Comparison of ENCODE assay signal across 9 cellular contexts in genomic region chr11:57751676-57752253, GRCh38. TPM values are rescaled to one million over a fixed set of nuclear protein-coding genes. Genes with fewer than 3 reads are reported as not detected.
DNase-seq lines count a peak whose midpoint lies in the region; ATAC-seq, FAIRE-seq and TF ChIP-seq lines count a peak whose summit lies in the region.
"Had no signal": no experiment of that assay in that cellular context is flagged by ENCODE, and none has a peak within 500 bp of the region (broad histone marks: within the 10 kb centered on the region; RNA-seq: fewer than 3 reads in every experiment).

A gene with protein sequence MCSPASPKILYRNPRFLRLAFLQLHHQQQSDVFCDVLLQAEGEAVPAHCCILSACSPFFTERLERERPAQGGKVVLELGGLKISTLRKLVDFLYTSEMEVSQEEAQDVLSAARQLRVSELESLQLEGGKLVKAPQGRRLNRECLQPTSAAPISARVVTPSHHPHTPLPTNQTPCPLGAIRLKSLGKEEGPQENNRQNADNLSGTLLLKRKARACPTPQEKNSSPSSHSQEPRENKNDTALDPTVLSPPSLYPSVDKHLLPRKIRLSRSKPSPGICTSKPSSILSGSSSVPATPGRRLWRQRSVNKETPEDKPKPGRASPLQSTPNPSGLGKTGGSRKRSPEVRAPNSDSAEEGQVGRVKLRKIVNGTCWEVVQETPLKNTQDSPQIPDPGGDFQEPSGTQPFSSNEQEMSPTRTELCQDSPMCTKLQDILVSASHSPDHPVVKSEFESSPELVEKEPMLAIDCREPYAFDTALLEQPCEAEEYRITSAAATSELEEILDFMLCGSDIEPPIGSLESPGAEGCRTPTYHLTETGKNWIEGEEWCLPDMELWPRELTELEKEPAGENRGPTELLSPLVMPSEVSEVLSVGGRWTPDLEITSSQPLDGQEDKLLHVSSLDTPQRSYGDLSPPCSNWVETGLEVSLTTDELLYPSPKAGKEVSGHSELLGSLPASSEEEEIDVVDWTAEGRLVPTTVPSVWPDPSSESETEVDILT (minus strand): TSS chr11:57751819. CDS start chr11:57751188, 631 bp downstream.

- no peak within 1 kb of the TSS for H3K18ac ChIP-seq in H1 (ENCODE audit: extremely low read depth, low read length)

- no peak within 1 kb of the TSS for H3K4ac ChIP-seq in H1 (replicated peaks; ENCODE audit: insufficient read length, low read depth, low read length)

- H2BK15ac ChIP-seq in H1 (ENCODE audit: low read length), result no peak within 1 kb of the TSS

- H3K27me3 ChIP-seq in OCI-LY3 (ENCODE audit: low read depth, low read length) (no peaks in the 10 kb centered on the region), H1 (replicated peaks in 1 of 4; ENCODE audit: control insufficient read depth in 3 of 4, extremely low read depth in 1 of 4, insufficient read depth in 3 of 4, low read length in 3 of 4) (no peaks in the 10 kb centered on the region)

- H3K79me2 ChIP-seq in OCI-LY3 (ENCODE audit: low read length) (no peaks in the 10 kb centered on the region), H1 (ENCODE audit: control insufficient read depth in 1 of 2, insufficient read depth in 2 of 2, low read length in 2 of 2) (no peaks in the 10 kb centered on the region)

- no peak within 1 kb of the TSS for H4K91ac ChIP-seq in H1 (replicated peaks; ENCODE audit: insufficient read length, low read length)

- H3K9me3 ChIP-seq in OCI-LY3 (ENCODE audit: insufficient read depth, low read length), result no peaks in the 10 kb centered on the region
- H3K9me3 ChIP-seq in H1 (ENCODE audit: insufficient read depth in 2 of 2, low read depth in 1 of 2, low read length in 1 of 2), result no peaks in the 10 kb centered on the region
- no peaks in the 10 kb centered on the region for H3K9me3 ChIP-seq in mucosa of descending colon

- H2BK12ac ChIP-seq in H1 (ENCODE audit: low read depth, low read length), result no peak within 1 kb of the TSS

- ATAC-seq in mucosa of descending colon (peak; percentile 96), GM21825 (IDR thresholded peaks at IDR 0.05; ENCODE audit: unreplicated experiment) (no peak)
- ATAC-seq in activated T-helper 17 cell treated with anti-CD3 and anti-CD28 coated beads, Interleukin-2, amount 50 U/mL, for 72 hours (replicated peaks), result no peak

- no peak within 1 kb of the TSS for H3K4me3 Mint-ChIP-seq in activated T-helper 17 cell treated with anti-CD3 and anti-CD28 coated beads, Interleukin-2, amount 50 U/mL, for 72 hours

- H3K27me3 Mint-ChIP-seq in activated T-helper 17 cell treated with anti-CD3 and anti-CD28 coated beads, Interleukin-2, amount 50 U/mL, for 72 hours, result no peaks in the 10 kb centered on the region

- H4K20me1 ChIP-seq in OCI-LY3 (ENCODE audit: insufficient read depth, low read length), result no peaks in the 10 kb centered on the region
- H4K20me1 ChIP-seq in H1 (replicated peaks in 1 of 2; ENCODE audit: control insufficient read depth in 1 of 2, insufficient read depth in 2 of 2, low read length in 2 of 2), result no peaks in the 10 kb centered on the region

- no peak within 1 kb of the TSS for H2BK120ac ChIP-seq in H1 (replicated peaks; ENCODE audit: low read depth, low read length)

- CTCF ChIA-PET in H1 (lab: Charles Lee; ENCODE audit: partially characterized antibody), result interaction anchor here (0.9 to 12.1 kb wide), 29 partner anchors 8 to 309 kb away, joined by 3 to 182 read pairs (median 4); partner anchors contain the start of genes CTNND1 and SELENOH

- H3K9me3 Mint-ChIP-seq in activated T-helper 17 cell treated with anti-CD3 and anti-CD28 coated beads, Interleukin-2, amount 50 U/mL, for 72 hours, result no peaks in the 10 kb centered on the region

- intact Hi-C loops in mucosa of descending colon (cut with DNase I, micrococcal nuclease), result no loop called here

- H2BK5ac ChIP-seq in H1 (ENCODE audit: low read depth, low read length), result no peak within 1 kb of the TSS

- TF ChIP-seq CTCF in GM20000 (IDR thresholded peaks at IDR 0.05; ENCODE audit: extremely low read depth, missing control alignments) (no peak), OCI-LY3 (IDR thresholded peaks at IDR 0.05; ENCODE audit: low read depth, low read length) (peak; percentile 61), H1 (IDR thresholded peaks at IDR 0.05; ENCODE audit: control extremely low read depth in 1 of 3, insufficient read depth in 1 of 3, low read depth in 1 of 3, low read length in 3 of 3) (peak in 2 of 3 experiments; percentile 58 to 61; a peak in 3 of 4 replicates), mucosa of descending colon (IDR thresholded peaks at IDR 0.05) (peak; percentile 25)

- no peak within 1 kb of the TSS for H3K14ac ChIP-seq in H1 (ENCODE audit: insufficient read length)

- POLR2A ChIA-PET in H1 (lab: Charles Lee; ENCODE audit: partially characterized antibody), result interaction anchor here (0.7 to 2.7 kb wide), 10 partner anchors 10 to 762 kb away, joined by 3 to 22 read pairs (median 4); partner anchors contain the start of genes CTNND1 and SELENOH

- H3K4me1 ChIP-seq in OCI-LY3 (ENCODE audit: low read length), result no peaks in the 10 kb centered on the region
- H3K4me1 ChIP-seq in H1 (replicated peaks in 1 of 4; ENCODE audit: control insufficient read depth in 3 of 4, insufficient read depth in 4 of 4, low read length in 3 of 4), result no peaks in the 10 kb centered on the region; a peak in 1 of 7 replicates
- peaks cover 6% of the 10 kb centered on the region for H3K4me1 ChIP-seq in mucosa of descending colon (ENCODE audit: low read depth)

- no peaks in the 10 kb centered on the region for H3K79me1 ChIP-seq in H1 (ENCODE audit: low read depth, low read length)

- no peak within 1 kb of the TSS for H4K5ac ChIP-seq in H1 (ENCODE audit: insufficient read length, low read depth, low read length)

- no peaks in the 10 kb centered on the region for H3K23me2 ChIP-seq in H1 (ENCODE audit: low read depth, low read length)

- no peak for TF ChIP-seq EP300 in H1 (IDR thresholded peaks at IDR 0.05; ENCODE audit: borderline replicate concordance in 1 of 2, low read depth in 2 of 2, low read length in 2 of 2)

- H3K36me3 ChIP-seq in OCI-LY3 (replicated peaks; ENCODE audit: low read depth, low read length), result peaks cover 4% of the 10 kb centered on the region
- H3K36me3 ChIP-seq in H1 (ENCODE audit: control insufficient read depth in 2 of 4, insufficient read depth in 4 of 4, low read length in 3 of 4), result no peaks in the 10 kb centered on the region
- H3K36me3 ChIP-seq in mucosa of descending colon (ENCODE audit: low read depth), result no peaks in the 10 kb centered on the region

- no peak within 1 kb of the TSS for H3K56ac ChIP-seq in H1 (replicated peaks; ENCODE audit: insufficient read length, low read depth, low read length)

- peaks cover 8% of the 10 kb centered on the region for H3K4me1 Mint-ChIP-seq in activated T-helper 17 cell treated with anti-CD3 and anti-CD28 coated beads, Interleukin-2, amount 50 U/mL, for 72 hours

- H3K9ac ChIP-seq in OCI-LY3 (ENCODE audit: low read length) (no peak within 1 kb of the TSS), H1 (replicated peaks in 1 of 4; ENCODE audit: extremely low read depth in 1 of 4, low read depth in 3 of 4, low read length in 3 of 4) (no peak within 1 kb of the TSS)

- no peak within 1 kb of the TSS for H2BK20ac ChIP-seq in H1 (ENCODE audit: low read length)

- no peak within 1 kb of the TSS for H3K27ac Mint-ChIP-seq in activated T-helper 17 cell treated with anti-CD3 and anti-CD28 coated beads, Interleukin-2, amount 50 U/mL, for 72 hours

- no peak within 1 kb of the TSS for H3K4me3 ChIP-seq in OCI-LY3 (ENCODE audit: low read length)
- H3K4me3 ChIP-seq in H1 (ENCODE audit: extremely low read depth in 1 of 4, insufficient read depth in 2 of 4, low read depth in 3 of 4, low read length in 4 of 4), result no peak within 1 kb of the TSS
- H3K4me3 ChIP-seq in mucosa of descending colon, result no peak within 1 kb of the TSS

- peak; percentile 47 for DNase-seq in AG20443 (ENCODE audit: low spot score)
- DNase-seq in GM20000 (ENCODE audit: low spot score), result peak; percentile 62
- DNase-seq in H1 (ENCODE audit: low read depth in 1 of 2, low spot score in 2 of 2), result peak in 1 of 2 experiments; percentile 54
- DNase-seq in mucosa of descending colon, result peak in 1 of 3 donors; percentile 67
- DNase-seq in cortex of kidney (lab: John Stamatoyannopoulos, UW), result no peak

- no peak for TF ChIP-seq POLR2A in H1 (IDR thresholded peaks at IDR 0.05; ENCODE audit: control extremely low read depth in 1 of 2, low read depth in 2 of 2, low read length in 2 of 2)

- peaks cover 22% of the 10 kb centered on the region for H3K36me3 Mint-ChIP-seq in activated T-helper 17 cell treated with anti-CD3 and anti-CD28 coated beads, Interleukin-2, amount 50 U/mL, for 72 hours (ENCODE audit: low read depth)

- peak within 1 kb of the TSS; percentile 45; the same call in 1 of the 2 replicates for H4K8ac ChIP-seq in H1 (ENCODE audit: extremely low read depth, insufficient read depth, low read length)

- no peak within 1 kb of the TSS for H2AK5ac ChIP-seq in H1 (ENCODE audit: low read depth, low read length)

- H3K23ac ChIP-seq in H1 (ENCODE audit: insufficient read length), result no peak within 1 kb of the TSS

- H3K4me2 ChIP-seq in OCI-LY3 (ENCODE audit: low read length), result no peak within 1 kb of the TSS
- no peak within 1 kb of the TSS for H3K4me2 ChIP-seq in H1 (ENCODE audit: insufficient read depth in 1 of 2, low read depth in 2 of 2, low read length in 2 of 2)

- no peak within 1 kb of the TSS for H3K27ac ChIP-seq in OCI-LY3 (ENCODE audit: low read length)
- H3K27ac ChIP-seq in H1 (ENCODE audit: low read depth, low read length), result no peak within 1 kb of the TSS; the same call in 1 of the 2 replicates
- H3K27ac ChIP-seq: epithelial cell of prostate had no signal

- WGBS in H1 (ENCODE audit: extremely low coverage in 1 of 2, insufficient coverage in 1 of 2, insufficient read length in 1 of 2, insufficient replicate concordance in 2 of 2, low coverage in 1 of 2, low lambda C conversion rate in 2 of 2, missing lambda C conversion rate in 1 of 2), 2 experiments, result 63% methylated on average over 10 of the region's 10 CpGs; no CpG with 5 or more reads in 1 of the 2 experiments

- FAIRE-seq in H1 (lab: Jason Lieb, UNC), result no peak

- H2AFZ ChIP-seq in OCI-LY3 (ENCODE audit: low read depth, low read length), result no peak within 1 kb of the TSS
- H2AFZ ChIP-seq in H1 (ENCODE audit: low read length), result no peak within 1 kb of the TSS

- TF ChIP-seq RAD21 in H1 (IDR thresholded peaks at IDR 0.05 in 1 of 2, conservative IDR thresholded peaks at IDR 0.05 in 1 of 2; ENCODE audit: low read depth in 2 of 2, low read length in 2 of 2), result peak; percentile 62 to 78

RNA-seq across cellular contexts. Expression of the gene that starts here (rescaled TPM):
- not detected in 2 replicates for total RNA-seq in H1 (2021; fragmentation: NEBNext Ultra II Directional; extraction: Animal tissue kit (Norgen Biotek cat#: 25700))
- 0.03 TPM in 2 replicates for polyA plus RNA-seq in H1 (2011; rRNA removed)
- polyA plus RNA-seq in H1 (2011; cell fraction: cytosol; rRNA removed), result 0.03 TPM
- polyA plus RNA-seq in H1 (2011; cell fraction: nucleus; rRNA removed), result 0.07 TPM
- 0.10 to 0.19 TPM (median 0.14 TPM) in 4 replicates for polyA plus RNA-seq in H1 (2012, experiment 1 of 2)
- polyA plus RNA-seq in H1 (2012, experiment 2 of 2), result not detected
- polyA plus RNA-seq in H1 (2013, experiment 1 of 2), result 0.02 TPM
- polyA plus RNA-seq in H1 (2013, experiment 2 of 2), result 0.02 TPM
- 0.16 TPM in 1 of 2 replicates, not detected in the other for polyA minus RNA-seq in H1 (2011; rRNA and poly(A)+ RNA removed)
- not detected for polyA minus RNA-seq in H1 (2011; cell fraction: cytosol; rRNA and poly(A)+ RNA removed)
- polyA minus RNA-seq in H1 (2011; cell fraction: nucleus; rRNA and poly(A)+ RNA removed), result not detected
- not detected for total RNA-seq in mucosa of descending colon
- total RNA-seq in activated T-helper 17 cell treated with anti-CD3 and anti-CD28 coated beads, Interleukin-2, amount 50 U/mL, for 72 hours, result not detected

Comparison
In these comparisons a context has a peak if more than half of its experiments do, and no peak if none do; other contexts are left out.
1. Peak in ATAC-seq in mucosa of descending colon; RNA of the gene not detected or under 1 TPM.